31 cellular contexts compared by ENCODE assay signal in the genomic region with DNA sequence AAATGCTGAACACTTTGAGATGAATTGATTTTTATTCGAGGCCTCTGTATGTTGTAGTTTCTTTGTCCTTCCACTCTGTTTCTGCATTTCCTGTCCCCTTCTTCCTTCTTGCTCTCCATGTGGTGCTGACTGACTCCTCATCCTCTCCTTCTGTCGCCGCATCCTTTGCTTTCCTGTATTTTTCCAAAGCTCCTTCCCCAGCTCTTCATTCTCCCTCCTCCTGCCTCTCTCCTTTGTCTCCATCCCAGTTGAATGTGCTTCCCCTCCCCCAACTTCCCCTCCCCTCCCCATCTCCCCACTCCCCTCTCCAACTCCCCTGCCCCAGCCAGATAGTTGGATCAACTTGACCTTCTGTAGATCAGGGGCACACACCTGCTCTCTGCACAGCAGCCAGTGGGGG. TPM values are rescaled to one million over a fixed set of nuclear protein-coding genes. Genes with fewer than 3 reads are reported as not detected.
DNase-seq lines count a peak whose midpoint lies in the region; ATAC-seq, FAIRE-seq and TF ChIP-seq lines count a peak whose summit lies in the region.
"Had no signal": no experiment of that assay in that cellular context is flagged by ENCODE, and none has a peak within 500 bp of the region (broad histone marks: within the 10 kb centered on the region; RNA-seq: fewer than 3 reads in every experiment).

No MANE protein-coding gene starts in this region.

- H3K79me1 ChIP-seq in mesendoderm (ENCODE audit: low read length): peaks cover 6% of the 10 kb centered on the region

- 33 to 56% methylated on average over 3 of the region's 3 CpGs for WGBS in endodermal cell (ENCODE audit: insufficient coverage in 1 of 2, insufficient read length in 1 of 2), 2 experiments
- no CpG with 5 or more reads among the region's 3 CpGs for WGBS in mesendoderm (ENCODE audit: extremely low coverage, insufficient coverage, low lambda C conversion rate)
- 76 to 92% (median 88%) methylated on average over 3 of the region's 3 CpGs for WGBS in spleen, 5 donors

- no peak overlapping the region for H2AK5ac ChIP-seq in mesendoderm (ENCODE audit: low read length)

- H2BK15ac ChIP-seq in mesendoderm (replicated peaks; ENCODE audit: low read depth): no peak overlapping the region

- peaks cover 54% of the 10 kb centered on the region for H3K4me1 Mint-ChIP-seq in endodermal cell

- peaks cover 11% of the 10 kb centered on the region for H3K79me2 ChIP-seq in mesendoderm (ENCODE audit: control insufficient read depth, insufficient read depth, low read length)

- no peak overlapping the region for H4K5ac ChIP-seq in mesendoderm (ENCODE audit: low read length)

- H2BK120ac ChIP-seq in mesendoderm (ENCODE audit: low read depth, low read length): no peak overlapping the region

- H3K4me1 ChIP-seq in endodermal cell (ENCODE audit: control insufficient read depth, insufficient read depth, low read length) (peaks cover 6% of the 10 kb centered on the region), mesendoderm (ENCODE audit: control insufficient read depth, low read depth, low read length) (peaks cover 10% of the 10 kb centered on the region), spleen (peaks cover 4 to 34% (median 30%) of the 10 kb centered on the region in 6 donors)
- H3K4me1 ChIP-seq: breast epithelium, prostate gland had no signal

- H3K9me3 ChIP-seq in endodermal cell (ENCODE audit: control insufficient read depth, low read length) (no peaks in the 10 kb centered on the region), spleen (no peaks in the 10 kb centered on the region)
- H3K9me3 ChIP-seq: breast epithelium, prostate gland, SJSA1 had no signal

- H3K9ac ChIP-seq in endodermal cell (ENCODE audit: extremely low read depth, low read length, poor library complexity, severe bottlenecking): no peak overlapping the region
- H3K9ac ChIP-seq in mesendoderm (ENCODE audit: low read length): no peak overlapping the region

- peaks cover 7% of the 10 kb centered on the region for H3K27me3 Mint-ChIP-seq in endodermal cell (ENCODE audit: insufficient read depth)
- H3K27me3 Mint-ChIP-seq: activated naive CD4-positive, alpha-beta T cell treated with anti-CD3 and anti-CD28 coated beads, Interleukin-2, amount 50 U/mL, for 24 hours had no signal

- TF ChIP-seq CTCF in endodermal cell (conservative IDR thresholded peaks at IDR 0.05) (no peak), spleen (IDR thresholded peaks at IDR 0.05 in 8 of 11, conservative IDR thresholded peaks at IDR 0.05 in 3 of 11) (no peak)

- H2BK5ac ChIP-seq in mesendoderm (ENCODE audit: low read length): no peak overlapping the region

- no peak for TF ChIP-seq POLR2A in spleen (IDR thresholded peaks at IDR 0.05)
- TF ChIP-seq POLR2A in GM12892 (IDR thresholded peaks at IDR 0.05; ENCODE audit: low read depth, low read length): no peak

- peak overlapping the region; percentile 72 for H3K18ac ChIP-seq in mesendoderm (ENCODE audit: low read length)

- no peak overlapping the region for H3K23ac ChIP-seq in mesendoderm (ENCODE audit: low read length)

- no peaks in the 10 kb centered on the region for H3K27me3 ChIP-seq in endodermal cell (ENCODE audit: control insufficient read depth, insufficient read depth, low read length, poor library complexity, severe bottlenecking)
- H3K27me3 ChIP-seq in mesendoderm (ENCODE audit: insufficient read depth, low read length, poor library complexity): no peaks in the 10 kb centered on the region
- H3K27me3 ChIP-seq in spleen (replicated peaks in 1 of 7): peaks cover 0 to 32% (median 0%) of the 10 kb centered on the region in 7 donors

- H3K36me3 ChIP-seq in endodermal cell (ENCODE audit: control insufficient read depth, insufficient read depth, low read length) (no peaks in the 10 kb centered on the region), mesendoderm (ENCODE audit: control insufficient read depth, insufficient read depth, low read length) (no peaks in the 10 kb centered on the region), spleen (no peaks in the 10 kb centered on the region)
- H3K36me3 ChIP-seq: breast epithelium, prostate gland, SJSA1 had no signal

- DNase-seq in NCI-H82 (lab: John Stamatoyannopoulos, UW) (peak; percentile 15), NCI-H82 treated with DMSO at 0.1 percent for 48 hours (lab: John Stamatoyannopoulos, UW; ENCODE audit: unreplicated experiment) (no peak), endodermal cell (peak; percentile 73), mesendoderm (peak; percentile 61), spleen (peak; percentile 13), NCI-H1105 treated with DMSO at 0.1 percent for 48 hours (lab: John Stamatoyannopoulos, UW) (no peak), GM12892 (ENCODE audit: insufficient read length) (no peak)
- DNase-seq: 8988T; Calu3; DMS79; dorsolateral prefrontal cortex; GF-D8; MV-4-11; NCI-H146; NCI-H446 treated with DMSO at 0.1 percent for 48 hours; NCI-H774; stimulated activated naive CD4-positive, alpha-beta T cell had no signal

- FAIRE-seq in GM12892 (lab: Jason Lieb, UNC): no peak
- FAIRE-seq: endothelial cell of umbilical vein, frontal cortex, urothelium cell line had no signal

- peak overlapping the region; percentile 65 for H3K27ac Mint-ChIP-seq in endodermal cell
- H3K27ac Mint-ChIP-seq: activated CD4-positive, alpha-beta T cell treated with anti-CD3 and anti-CD28 coated beads, Interleukin-2, amount 10 ng/mL, durations not matched to agents 24 days and 14 days; activated naive CD4-positive, alpha-beta T cell treated with anti-CD3 and anti-CD28 coated beads, Interleukin-2, amount 50 U/mL, for 24 hours had no signal

- H3K9me3 Mint-ChIP-seq in endodermal cell: no peaks in the 10 kb centered on the region
- H3K9me3 Mint-ChIP-seq: activated CD4-positive, alpha-beta T cell treated with anti-CD3 and anti-CD28 coated beads, Interleukin-2, amount 10 ng/mL, durations not matched to agents 24 days and 14 days; activated naive CD4-positive, alpha-beta T cell treated with anti-CD3 and anti-CD28 coated beads, Interleukin-2, amount 50 U/mL, for 24 hours had no signal

- ATAC-seq in HG02759 (IDR thresholded peaks at IDR 0.05; ENCODE audit: unreplicated experiment): no peak
- ATAC-seq: left lobe of liver had no signal

- no peak overlapping the region for H3K4me2 ChIP-seq in mesendoderm (ENCODE audit: low read length)

- H3K4ac ChIP-seq in mesendoderm (ENCODE audit: low read depth, low read length): peak overlapping the region; percentile 8

- no peak overlapping the region for H4K8ac ChIP-seq in mesendoderm (ENCODE audit: low read depth, low read length)

- intact Hi-C loops in spleen (cut with DNase I; ENCODE audit: low total_unique reads): no loop called here

- no peak overlapping the region for H3K4me3 Mint-ChIP-seq in endodermal cell
- H3K4me3 Mint-ChIP-seq: activated CD4-positive, alpha-beta T cell treated with anti-CD3 and anti-CD28 coated beads, Interleukin-2, amount 10 ng/mL, durations not matched to agents 24 days and 14 days; activated naive CD4-positive, alpha-beta T cell treated with anti-CD3 and anti-CD28 coated beads, Interleukin-2, amount 50 U/mL, for 24 hours had no signal

- H3K36me3 Mint-ChIP-seq in endodermal cell (ENCODE audit: low read depth): peaks cover 3% of the 10 kb centered on the region
- H3K36me3 Mint-ChIP-seq: activated naive CD4-positive, alpha-beta T cell treated with anti-CD3 and anti-CD28 coated beads, Interleukin-2, amount 50 U/mL, for 24 hours had no signal

- H3K4me3 ChIP-seq in endodermal cell (ENCODE audit: low read length): no peak overlapping the region
- no peak overlapping the region for H3K4me3 ChIP-seq in mesendoderm (ENCODE audit: low read length)
- H3K4me3 ChIP-seq in spleen: no peak overlapping the region
- H3K4me3 ChIP-seq: breast epithelium, dorsolateral prefrontal cortex, prostate gland, SJSA1 had no signal

- H3K56ac ChIP-seq in mesendoderm (ENCODE audit: low read length): peak overlapping the region; percentile 84

- H3K27ac ChIP-seq in endodermal cell (ENCODE audit: low read depth, low read length): peak overlapping the region; percentile 92
- H3K27ac ChIP-seq in mesendoderm (ENCODE audit: low read depth, low read length): peak overlapping the region; percentile 85
- no peak overlapping the region for H3K27ac ChIP-seq in spleen
- H3K27ac ChIP-seq: breast epithelium, C4-2B, dorsolateral prefrontal cortex, prostate gland, RWPE1, SJSA1 had no signal

RNA-seq across cellular contexts. Expression of a gene that starts 2.6 kb away (rescaled TPM):
- 10 to 100 TPM; 29.8 to 32.2 TPM for total RNA-seq in endodermal cell
- polyA plus RNA-seq in endodermal cell (2013, experiment 1 of 2): 11.1 TPM
- polyA plus RNA-seq in endodermal cell (2013, experiment 2 of 2): 11.0 TPM
- 8.2 TPM for polyA plus RNA-seq in mesendoderm (2013, experiment 1 of 2)
- polyA plus RNA-seq in mesendoderm (2013, experiment 2 of 2): 8.3 TPM
- 1 to 10 TPM; 1.5 to 5.9 (median 4.2) TPM for total RNA-seq in spleen
- polyA plus RNA-seq in spleen: 1 to 10 TPM in 1 of 3 donors, under 1 TPM in 2; 0.52 to 1.6 (median 0.96) TPM
- 2.5 TPM for polyA plus RNA-seq in GM12892 (2012; ENCODE audit: missing spikeins)
- total RNA-seq: chondrocyte, endothelial cell of umbilical vein, LHCN-M2, SJSA1 had no signal
- polyA plus RNA-seq: endothelial cell of umbilical vein had no signal

Comparison
In these comparisons a context has a peak if more than half of its experiments do, and no peak if none do; other contexts are left out.
1. DNase-seq: peak in NCI-H82 (single experiment), endodermal cell (single experiment), mesendoderm (single experiment) and spleen (single experiment); none in NCI-H82 treated with DMSO at 0.1 percent for 48 hours (single experiment), NCI-H1105 treated with DMSO at 0.1 percent for 48 hours (single experiment) and GM12892 (single experiment).
2. H3K27ac ChIP-seq: peak in endodermal cell (single experiment) and mesendoderm (single experiment); none in spleen (0 of 8).
3. RNA of a gene that starts 2.6 kb away (total RNA-seq): 29.8 to 32.2 TPM in endodermal cell; 1.5 to 5.9 TPM in spleen; every median in the first group is over 4 times any median in the second.